Comparison of ENCODE assay signal across 24 cellular contexts in genomic region chr20:57690525-57690924, GRCh38. TPM values are rescaled to one million over a fixed set of nuclear protein-coding genes. Genes with fewer than 3 reads are reported as not detected.
DNase-seq lines count a peak whose midpoint lies in the region; ATAC-seq and TF ChIP-seq lines count a peak whose summit lies in the region.
"Had no signal": no experiment of that assay in that cellular context is flagged by ENCODE, and none has a peak within 500 bp of the region (broad histone marks: within the 10 kb centered on the region; RNA-seq: fewer than 3 reads in every experiment).

No MANE protein-coding gene starts in this region.

- H3K36me3 ChIP-seq in RWPE2 (ENCODE audit: low read depth) (peaks cover 67% of the 10 kb centered on the region), subcutaneous abdominal adipose tissue (ENCODE audit: control insufficient read depth in 5 of 5, insufficient read depth in 5 of 5, low read length in 5 of 5) (peaks cover 0 to 10% (median 0%) of the 10 kb centered on the region in 5 donors)

- no peak overlapping the region for H3K9ac ChIP-seq in subcutaneous abdominal adipose tissue (ENCODE audit: low read length in 5 of 5)

- H3K36me3 Mint-ChIP-seq in Calu3 (ENCODE audit: insufficient read depth, unreplicated experiment) (peaks cover 100% of the 10 kb centered on the region), T-cell (no peaks in the 10 kb centered on the region)

- CTCF ChIA-PET in Calu3 (lab: Charles Lee): no interaction called here
- CTCF ChIA-PET in T-cell (lab: Charles Lee): no interaction called here

- POLR2A ChIA-PET in T-cell (lab: Charles Lee): no interaction called here

- no peaks in the 10 kb centered on the region for H3K9me3 ChIP-seq in RWPE2 (ENCODE audit: severe bottlenecking)
- no peaks in the 10 kb centered on the region for H3K9me3 ChIP-seq in subcutaneous abdominal adipose tissue (ENCODE audit: control insufficient read depth in 5 of 5, low read length in 5 of 5)
- H3K9me3 ChIP-seq: Caco-2, SJCRH30 had no signal

- H3K4me3 Mint-ChIP-seq in Calu3 (ENCODE audit: low read depth, unreplicated experiment): peak overlapping the region; percentile 88
- no peak overlapping the region for H3K4me3 Mint-ChIP-seq in T-cell
- H3K4me3 Mint-ChIP-seq: CD4-positive, alpha-beta T cell had no signal

- H3K27ac Mint-ChIP-seq in Calu3 (ENCODE audit: unreplicated experiment): peak overlapping the region; percentile 97
- no peak overlapping the region for H3K27ac Mint-ChIP-seq in T-cell
- H3K27ac Mint-ChIP-seq: CD4-positive, alpha-beta T cell had no signal

- TF ChIP-seq CTCF in Calu3 (IDR thresholded peaks at IDR 0.05; ENCODE audit: unreplicated experiment) (no peak), RWPE2 (IDR thresholded peaks at IDR 0.05; ENCODE audit: poor library complexity, severe bottlenecking) (no peak)

- H3K9me3 Mint-ChIP-seq in Calu3 (ENCODE audit: low read depth, unreplicated experiment) (no peaks in the 10 kb centered on the region), T-cell (no peaks in the 10 kb centered on the region)
- H3K9me3 Mint-ChIP-seq: CD4-positive, alpha-beta T cell had no signal

- H3K27me3 Mint-ChIP-seq in Calu3 (ENCODE audit: unreplicated experiment) (no peaks in the 10 kb centered on the region), T-cell (no peaks in the 10 kb centered on the region)
- H3K27me3 Mint-ChIP-seq: CD4-positive, alpha-beta T cell had no signal

- H3K4me1 Mint-ChIP-seq in Calu3 (ENCODE audit: low read depth, unreplicated experiment) (peaks cover 97% of the 10 kb centered on the region), T-cell (peaks cover 10 to 43% (median 16%) of the 10 kb centered on the region in 3 donors)

- ATAC-seq in RWPE2 (ENCODE audit: low read depth): no peak
- ATAC-seq in left cardiac atrium: no peak
- ATAC-seq in T-cell (replicated peaks in 1 of 4): no peak
- ATAC-seq: GM12878, HCT116 had no signal

- H3K4me1 ChIP-seq in RWPE2 (ENCODE audit: insufficient read depth, poor library complexity, severe bottlenecking) (peaks cover 94% of the 10 kb centered on the region), subcutaneous abdominal adipose tissue (ENCODE audit: control insufficient read depth in 5 of 5, insufficient read depth in 5 of 5, low read length in 5 of 5) (peaks cover 19 to 98% (median 83%) of the 10 kb centered on the region in 5 donors)

- intact Hi-C loops in Calu3 (cut with micrococcal nuclease; ENCODE audit: unreplicated experiment) (no loop called here), left cardiac atrium (cut with DNase I) (no loop called here)

- H3K4me3 ChIP-seq in RWPE2 (ENCODE audit: severe bottlenecking) (no peak overlapping the region), subcutaneous abdominal adipose tissue (ENCODE audit: low read depth in 1 of 5, low read length in 5 of 5) (no peak overlapping the region)
- H3K4me3 ChIP-seq: GM12878, SJCRH30 had no signal

- DNase-seq in Calu3: peak; percentile 80
- DNase-seq in RWPE2 (ENCODE audit: low spot score): no peak
- no peak for DNase-seq in epithelial cell of prostate (ENCODE audit: low read depth, low spot score)
- DNase-seq in left cardiac atrium: no peak
- DNase-seq in T-cell: no peak
- DNase-seq in SHP77 treated with DMSO at 0.1 percent for 48 hours (lab: John Stamatoyannopoulos, UW): no peak
- no peak for DNase-seq in activated naive CD4-positive, alpha-beta T cell (lab: John Stamatoyannopoulos, UW)
- DNase-seq: Caco-2; CD4-positive, alpha-beta T cell; DMS153; GF-D8; GOT3; KBM-7; NCI-H1105 treated with DMSO at 0.1 percent for 48 hours; NCI-H1694 treated with DMSO at 0.1 percent for 48 hours; NCI-H226; NCI-H524; NCI-H82; OCI-M1; RPMI8226; SJCRH30 had no signal

- H3K27me3 ChIP-seq in RWPE2 (ENCODE audit: insufficient read depth, poor library complexity, severe bottlenecking): no peaks in the 10 kb centered on the region
- no peaks in the 10 kb centered on the region for H3K27me3 ChIP-seq in subcutaneous abdominal adipose tissue (ENCODE audit: control insufficient read depth in 5 of 5, insufficient read depth in 4 of 5, low read length in 5 of 5)
- H3K27me3 ChIP-seq: SJCRH30 had no signal

- H3K27ac ChIP-seq in RWPE2 (ENCODE audit: poor library complexity, severe bottlenecking): peak overlapping the region; percentile 100
- peak overlapping the region; percentile 99 for H3K27ac ChIP-seq in epithelial cell of prostate
- peak overlapping the region; percentile 79 for H3K27ac ChIP-seq in subcutaneous abdominal adipose tissue (ENCODE audit: low read depth, low read length)
- H3K27ac ChIP-seq: SJCRH30 had no signal

- no TSS peak for BruUV-seq in Calu3 (replicated peaks; lab: Mats Ljungman, UMichigan)

RNA-seq across cellular contexts. Expression of gene PMEPA1, which starts 19.3 kb away (rescaled TPM):
- total RNA-seq in Calu3 (2022) (732 and 1,302 TPM in 2 replicates), left cardiac atrium (10 to 100 TPM; 28.3 to 60.3 TPM), T-cell (10 to 100 TPM in 3 of 5 donors, 1 to 10 TPM in 2; 6.0 to 30.4 (median 21.7) TPM)

Comparison
In these comparisons a context has a peak if more than half of its experiments do, and no peak if none do; other contexts are left out.
1. RNA of gene PMEPA1, which starts 19.3 kb away (total RNA-seq): 732 to 1,302 TPM in Calu3; 28.3 to 60.3 TPM in left cardiac atrium and 6.0 to 30.4 TPM in T-cell; every median in the first group is over 10 times any median in the second.
2. Peak in every context shown above with its lines, with median percentiles within 50 percentile points of each other: H3K27ac ChIP-seq.